ENCODE assay signal across 1 cellular context in the genomic region with DNA sequence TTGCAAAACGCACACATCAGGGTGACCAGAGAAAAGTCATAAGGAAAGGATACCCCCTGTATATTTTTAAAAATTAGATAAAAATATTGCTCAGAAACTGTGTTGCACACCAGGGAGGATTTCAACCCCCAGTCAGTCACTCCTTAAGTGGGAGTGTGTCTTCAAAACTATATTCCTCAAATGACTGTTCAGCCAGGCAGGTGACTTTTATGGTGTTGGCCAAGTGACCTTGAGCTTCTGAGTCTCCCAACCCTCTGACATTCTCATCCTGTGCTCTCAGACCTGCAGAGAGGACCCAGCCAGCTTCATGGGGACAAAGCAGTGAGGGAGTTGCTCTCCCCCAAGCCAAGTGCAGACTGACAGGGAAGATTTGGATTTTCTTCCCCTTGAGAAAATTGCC.
TF ChIP-seq lines count a peak whose summit lies in the region.

No MANE protein-coding gene starts in this region.

TF ChIP-seq in WTC11, 78 proteins besides CTCF, POLR2A, EP300 and RAD21 (continued from another document):
- no peak for TF ChIP-seq PREB (CRISPR knock-in tag; IDR thresholded peaks at IDR 0.05; ENCODE audit: borderline replicate concordance)
- no peak for TF ChIP-seq CREM (CRISPR knock-in tag; IDR thresholded peaks at IDR 0.05)
- TF ChIP-seq ZNF416 (CRISPR knock-in tag; IDR thresholded peaks at IDR 0.05), result no peak
